In the genomic region with DNA sequence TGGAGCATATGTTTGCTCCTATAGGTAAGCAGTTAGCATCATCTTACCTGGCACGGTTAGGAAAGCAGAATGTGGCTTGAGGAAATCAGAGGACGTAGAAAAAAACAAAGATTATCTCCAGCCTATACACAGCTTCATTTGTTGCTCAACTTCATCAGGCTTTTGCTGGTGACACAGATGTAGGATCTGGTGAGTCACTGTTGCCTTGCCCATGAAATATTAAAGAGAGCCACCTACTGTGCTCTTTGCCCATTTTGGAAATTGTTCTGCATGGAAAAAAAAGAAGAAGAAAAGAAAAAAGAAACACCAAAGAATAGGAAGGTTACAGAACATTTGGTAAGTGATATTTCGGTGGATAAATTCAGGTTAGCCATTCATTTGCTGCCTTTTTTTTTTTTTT, we compare ENCODE assay signal across 17 cellular contexts. TPM values are rescaled to one million over a fixed set of nuclear protein-coding genes. Genes with fewer than 3 reads are reported as not detected.
DNase-seq lines count a peak whose midpoint lies in the region; ATAC-seq lines count a peak whose summit lies in the region.
"Had no signal": no experiment of that assay in that cellular context is flagged by ENCODE, and none has a peak within 500 bp of the region (broad histone marks: within the 10 kb centered on the region; RNA-seq: fewer than 3 reads in every experiment).

No MANE protein-coding gene starts in this region.

- no peak for ATAC-seq in GM21390 (IDR thresholded peaks at IDR 0.05; ENCODE audit: unreplicated experiment)
- no peak for ATAC-seq in activated CD8-positive, alpha-beta T cell treated with anti-CD3 and anti-CD28 coated beads, Interleukin-2, amount 10 ng/mL, durations not matched to agents 7 days and 5 days
- ATAC-seq: Right ventricle myocardium inferior had no signal

- H3K9ac ChIP-seq in adipocyte (ENCODE audit: low read length) = no peak overlapping the region
- H3K9ac ChIP-seq: KMS-11 had no signal

- H3K36me3 ChIP-seq in adipocyte (ENCODE audit: control insufficient read depth, insufficient read depth, low read length, severe bottlenecking) = no peaks in the 10 kb centered on the region
- H3K36me3 ChIP-seq: uterus had no signal

- H3K4me1 Mint-ChIP-seq in activated CD8-positive, alpha-beta T cell treated with anti-CD3 and anti-CD28 coated beads, Interleukin-2, amount 10 ng/mL, durations not matched to agents 7 days and 5 days (ENCODE audit: low read depth) = peaks cover 25% of the 10 kb centered on the region

- POLR2A ChIA-PET in activated CD8-positive, alpha-beta T cell treated with anti-CD3 and anti-CD28 coated beads, Interleukin-2, amount 10 ng/mL, durations not matched to agents 7 days and 5 days (lab: Charles Lee) = no interaction called here

- H3K27ac Mint-ChIP-seq in activated CD8-positive, alpha-beta T cell treated with anti-CD3 and anti-CD28 coated beads, Interleukin-2, amount 10 ng/mL, durations not matched to agents 7 days and 5 days = no peak overlapping the region
- H3K27ac Mint-ChIP-seq: H9, nephron had no signal

- no peaks in the 10 kb centered on the region for H3K27me3 ChIP-seq in adipocyte (replicated peaks; ENCODE audit: control insufficient read depth, insufficient read depth, low read length)
- H3K27me3 ChIP-seq: uterus had no signal

- no peak overlapping the region for H3K4me3 Mint-ChIP-seq in activated CD8-positive, alpha-beta T cell treated with anti-CD3 and anti-CD28 coated beads, Interleukin-2, amount 10 ng/mL, durations not matched to agents 7 days and 5 days
- H3K4me3 Mint-ChIP-seq: H9 had no signal

- peaks cover 28% of the 10 kb centered on the region for H3K36me3 Mint-ChIP-seq in activated CD8-positive, alpha-beta T cell treated with anti-CD3 and anti-CD28 coated beads, Interleukin-2, amount 10 ng/mL, durations not matched to agents 7 days and 5 days (ENCODE audit: low read depth)

- no peaks in the 10 kb centered on the region for H3K27me3 Mint-ChIP-seq in activated CD8-positive, alpha-beta T cell treated with anti-CD3 and anti-CD28 coated beads, Interleukin-2, amount 10 ng/mL, durations not matched to agents 7 days and 5 days (ENCODE audit: low read depth)
- H3K27me3 Mint-ChIP-seq: CD4-positive, alpha-beta memory T cell had no signal

- DNase-seq in AG20443 (ENCODE audit: low spot score) (peak; percentile 55), HT1080 (ENCODE audit: low read depth) (peak; percentile 82), adipocyte (ENCODE audit: low read depth) (peak; percentile 68), hepatic stellate cell (ENCODE audit: low spot score) (peak; percentile 28), NCI-H748 (lab: John Stamatoyannopoulos, UW; ENCODE audit: unreplicated experiment) (no peak), 8988T (no peak)
- DNase-seq in activated CD8-positive, alpha-beta T cell treated with anti-CD3 and anti-CD28 coated beads, Interleukin-2, amount 10 ng/mL, durations not matched to agents 7 days and 5 days = no peak
- DNase-seq: activated CD4-positive, CD25-positive, alpha-beta regulatory T cell; CD4-positive, alpha-beta memory T cell; H9; kidney; stimulated activated CD4-positive, alpha-beta T cell treated with anti-CD3 and anti-CD28 coated beads, Interleukin-12 subunit alpha, Interleukin-12 subunit beta, amount 100 ng/mL, for 4 hours; uterus had no signal

- CTCF ChIA-PET in activated CD8-positive, alpha-beta T cell treated with anti-CD3 and anti-CD28 coated beads, Interleukin-2, amount 10 ng/mL, durations not matched to agents 7 days and 5 days (lab: Charles Lee) = no interaction called here

- H3K9me3 ChIP-seq in adipocyte (ENCODE audit: control insufficient read depth, low read length) = no peaks in the 10 kb centered on the region
- H3K9me3 ChIP-seq: uterus had no signal

- peaks cover 28% of the 10 kb centered on the region for H3K4me1 ChIP-seq in adipocyte (ENCODE audit: control insufficient read depth, insufficient read depth, low read length)
- H3K4me1 ChIP-seq: uterus had no signal

- no peak overlapping the region for H3K4me3 ChIP-seq in adipocyte (ENCODE audit: low read length)
- H3K4me3 ChIP-seq: uterus had no signal

- H3K9me3 Mint-ChIP-seq in activated CD8-positive, alpha-beta T cell treated with anti-CD3 and anti-CD28 coated beads, Interleukin-2, amount 10 ng/mL, durations not matched to agents 7 days and 5 days (ENCODE audit: insufficient read depth) = no peaks in the 10 kb centered on the region
- H3K9me3 Mint-ChIP-seq: H9, nephron had no signal

RNA-seq across cellular contexts. Expression of gene IL1RAP, which starts 3.8 kb away (rescaled TPM):
- 21.2 and 27.3 TPM in 2 replicates for total RNA-seq in HT1080 (2014; rRNA removed; shearing (Covaris generic))
- 31.9 and 35.6 TPM in 2 replicates for polyA plus RNA-seq in HT1080 (2015; cell fraction: cytosol; rRNA removed)
- 55.5 and 55.9 TPM in 2 replicates for polyA plus RNA-seq in HT1080 (2015; cell fraction: nucleus; rRNA removed)
- 10 to 100 TPM; 10.3 to 11.6 TPM for total RNA-seq in activated CD8-positive, alpha-beta T cell treated with anti-CD3 and anti-CD28 coated beads, Interleukin-2, amount 10 ng/mL, durations not matched to agents 7 days and 5 days

Comparison
In these comparisons a context has a peak if more than half of its experiments do, and no peak if none do; other contexts are left out.
1. DNase-seq: peak in AG20443 (single experiment), HT1080 (single experiment), adipocyte (single experiment) and hepatic stellate cell (single experiment); none in NCI-H748 (single experiment), 8988T (single experiment) and activated CD8-positive, alpha-beta T cell treated with anti-CD3 and anti-CD28 coated beads, Interleukin-2, amount 10 ng/mL, durations not matched to agents 7 days and 5 days (single experiment).